In genomic region chr7:88402529-88402928, GRCh38 we compare ENCODE assay signal across 26 cellular contexts.
"Had no signal": no experiment of that assay in that cellular context is flagged by ENCODE, and none has a peak within 500 bp of the region (broad histone marks: within the 10 kb centered on the region; RNA-seq: fewer than 3 reads in every experiment).

No MANE protein-coding gene starts in this region.

- H3K4me3 ChIP-seq: stomach, suprapubic skin, testis, thoracic aorta, thyroid gland, tibial artery, tibial nerve, transverse colon, upper lobe of left lung, upper lobe of right lung, uterus, vagina had no signal

- H3K36me3 ChIP-seq: stomach, suprapubic skin, thoracic aorta, thyroid gland, tibial artery, tibial nerve, transverse colon, upper lobe of left lung, upper lobe of right lung, uterus, vagina had no signal

- ATAC-seq: stimulated activated effector memory CD8-positive, alpha-beta T cell treated with anti-CD3 and anti-CD28 coated beads, Interleukin-12 subunit alpha, Interleukin-12 subunit beta, amount 100 ng/mL, for 72 hours; stimulated activated memory B cell treated with anti-CD40 and anti-IgM and Interleukin-4, amounts not matched to agents 10 μg/mL and 1 μg/mL and 100 μg/mL, for 72 hours; stimulated activated naive B cell treated with anti-CD40 and anti-IgM and Interleukin-4, amounts not matched to agents 10 μg/mL and 1 μg/mL and 100 μg/mL, for 72 hours; stimulated activated naive CD8-positive, alpha-beta T cell treated with anti-CD3 and anti-CD28 coated beads, Interleukin-15, amount 100 ng/mL, for 72 hours; stimulated activated naive CD8-positive, alpha-beta T cell treated with anti-CD3 and anti-CD28 coated beads, Interleukin-15, Interleukin-2, amounts not matched to agents 100 U/mL and 50 U/mL, for 24 hours; upper lobe of right lung had no signal

- H3K27ac ChIP-seq: stomach, suprapubic skin, testis, thoracic aorta, thyroid gland, tibial artery, tibial nerve, transverse colon, upper lobe of left lung, upper lobe of right lung, uterus, vagina had no signal

- H3K27me3 ChIP-seq: stomach, suprapubic skin, testis, thyroid gland, tibial artery, tibial nerve, transverse colon, upper lobe of left lung, upper lobe of right lung, uterus, vagina had no signal

- DNase-seq: stimulated activated CD4-positive, alpha-beta T cell treated with anti-CD3 and anti-CD28 coated beads, Interleukin-2, amount 100 ng/mL, for 48 hours; stimulated activated CD4-positive, alpha-beta T cell treated with anti-CD3 and anti-CD28 coated beads, Interleukin-4, amount 100 ng/mL, for 1 hour; stimulated activated CD4-positive, alpha-beta T cell treated with anti-CD3 and anti-CD28 coated beads, Interleukin-4, amount 100 ng/mL, for 24 hours; stimulated activated CD4-positive, alpha-beta T cell treated with anti-CD3 and anti-CD28 coated beads, Interleukin-4, amount 100 ng/mL, for 4 hours; stimulated activated CD8-positive, alpha-beta memory T cell treated with anti-CD3 and anti-CD28 coated beads, Interleukin-4, amount 100 ng/mL, for 48 hours; stimulated activated naive B cell treated with anti-CD40 and anti-IgM and Interleukin-4, amounts not matched to agents 10 μg/mL and 1 μg/mL and 100 μg/mL, for 72 hours; stimulated activated naive CD4-positive, alpha-beta T cell; stimulated activated naive CD4-positive, alpha-beta T cell treated with Interleukin-2 at 50 U/mL for 16 hours; stimulated activated naive CD8-positive, alpha-beta T cell treated with anti-CD3 and anti-CD28 coated beads, Interleukin-15, amount 100 ng/mL, for 72 hours; stimulated activated naive CD8-positive, alpha-beta T cell treated with anti-CD3 and anti-CD28 coated beads, Interleukin-15, Interleukin-2, amounts not matched to agents 100 U/mL and 50 U/mL, for 24 hours; stomach; substantia nigra; testis; thyroid gland; tibial artery; transverse colon; trophoblast cell; upper lobe of left lung; upper lobe of right lung; uterus had no signal

- H3K9me3 ChIP-seq: stomach, suprapubic skin, testis, thoracic aorta, thyroid gland, tibial artery, tibial nerve, transverse colon, upper lobe of left lung, upper lobe of right lung, uterus, vagina had no signal

- H3K4me1 ChIP-seq: stomach, suprapubic skin, testis, thyroid gland, tibial artery, transverse colon, upper lobe of left lung, upper lobe of right lung, uterus, vagina had no signal
